In the genomic region with DNA sequence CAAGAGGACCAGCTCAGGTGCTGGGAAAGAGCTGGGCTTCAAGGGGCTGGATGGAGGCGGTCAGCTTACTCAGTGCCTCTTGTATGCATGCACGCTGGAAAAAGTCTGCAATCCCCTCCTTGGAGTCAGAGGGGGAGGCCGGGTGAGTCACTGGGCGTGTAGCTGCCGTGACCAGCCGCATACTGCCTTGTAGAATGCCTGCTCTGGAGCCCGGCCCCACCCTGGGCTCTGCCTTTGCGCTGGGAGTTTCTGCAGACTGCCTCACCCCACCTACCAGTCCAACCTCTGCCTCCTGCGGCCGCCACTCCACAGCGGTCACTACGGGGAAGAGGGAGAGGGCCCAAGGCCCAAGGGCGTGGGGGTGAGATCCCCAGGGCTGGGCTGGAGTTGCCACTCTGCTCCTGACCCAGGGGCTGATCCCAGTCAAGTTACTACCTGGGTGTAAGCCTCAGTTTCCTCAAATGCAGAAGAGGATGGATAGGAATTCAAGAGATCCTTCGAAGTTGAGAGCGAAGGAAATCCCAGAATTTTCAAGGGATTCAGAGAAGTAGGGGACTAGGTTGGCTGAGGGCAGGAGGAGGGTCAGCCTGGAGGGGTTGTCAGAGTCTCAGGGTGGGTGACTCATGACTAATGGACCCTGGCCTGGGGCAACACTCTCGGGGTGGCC, we compare ENCODE assay signal across 8 cellular contexts. TPM values are rescaled to one million over a fixed set of nuclear protein-coding genes. Genes with fewer than 3 reads are reported as not detected.
DNase-seq lines count a peak whose midpoint lies in the region; TF ChIP-seq lines count a peak whose summit lies in the region.

No MANE protein-coding gene starts in this region.

- intact Hi-C loops in MCF 10A (cut with micrococcal nuclease), result no loop called here

- H3K4me1 ChIP-seq in HUES48 (ENCODE audit: control insufficient read depth, insufficient read depth, low read length) (peaks cover 40% of the 10 kb centered on the region), tibial nerve (peaks cover 0 to 76% (median 50%) of the 10 kb centered on the region in 4 donors)

- TF ChIP-seq CTCF in MCF 10A (IDR thresholded peaks at IDR 0.05; ENCODE audit: unreplicated experiment) (no peak), tibial nerve (IDR thresholded peaks at IDR 0.05) (no peak)

- H3K27me3 ChIP-seq in HUES48 (ENCODE audit: control insufficient read depth, insufficient read depth, low read length) (peaks cover 10% of the 10 kb centered on the region; the same call in 1 of the 2 replicates), tibial nerve (no peaks in the 10 kb centered on the region)

- peaks cover 14% of the 10 kb centered on the region for H3K4me1 Mint-ChIP-seq in MCF 10A (ENCODE audit: insufficient read depth, unreplicated experiment)

- H3K9ac ChIP-seq in HUES48 (ENCODE audit: low read depth, low read length), result no peak overlapping the region

- peak in 1 of 2 donors; percentile 77 for TF ChIP-seq EP300 in tibial nerve (IDR thresholded peaks at IDR 0.05)

- H3K4me3 ChIP-seq in HUES48 (ENCODE audit: low read depth, low read length) (no peak overlapping the region), tibial nerve (no peak overlapping the region)

- DNase-seq in MCF 10A (ENCODE audit: unreplicated experiment) (peak; percentile 86), left kidney (ENCODE audit: low read depth, low spot score) (peak; percentile 71), tibial nerve (ENCODE audit: low spot score in 2 of 2) (peak; percentile 64 to 66), DMS153 treated with DMSO at 0.1 percent for 48 hours (lab: John Stamatoyannopoulos, UW; ENCODE audit: unreplicated experiment) (no peak), NCI-H510A treated with DMSO at 0.1 percent for 48 hours (lab: John Stamatoyannopoulos, UW) (no peak), NK-92 (lab: John Stamatoyannopoulos, UW; ENCODE audit: unreplicated experiment) (no peak), NCI-H2227 treated with DMSO at 0.1 percent for 48 hours (lab: John Stamatoyannopoulos, UW) (no peak)

- no peaks in the 10 kb centered on the region for H3K27me3 Mint-ChIP-seq in MCF 10A (ENCODE audit: insufficient read depth, unreplicated experiment)

- H3K9me3 ChIP-seq in HUES48 (ENCODE audit: control insufficient read depth, insufficient read depth, low read length), result no peaks in the 10 kb centered on the region
- H3K9me3 ChIP-seq in tibial nerve, result no peaks in the 10 kb centered on the region

- CTCF ChIA-PET in MCF 10A (lab: Yijun Ruan, JAX), result no interaction called here

- H3K4me3 Mint-ChIP-seq in MCF 10A (ENCODE audit: unreplicated experiment), result no peak overlapping the region

- H3K36me3 ChIP-seq in HUES48 (ENCODE audit: control insufficient read depth, insufficient read depth, low read length) (no peaks in the 10 kb centered on the region), tibial nerve (peaks cover 0 to 26% (median 0%) of the 10 kb centered on the region in 3 donors)

- H3K27ac Mint-ChIP-seq in MCF 10A (ENCODE audit: low read depth, unreplicated experiment), result peak overlapping the region; percentile 61

- TF ChIP-seq POLR2A in tibial nerve (IDR thresholded peaks at IDR 0.05), result peak in 1 of 2 donors; percentile 19

- peak overlapping the region; percentile 30 for H3K27ac ChIP-seq in HUES48 (ENCODE audit: low read depth, low read length)
- H3K27ac ChIP-seq in tibial nerve, result peak overlapping the region; percentile 71 to 95 (median 84)

- 29 to 36% methylated on average over 14 of the region's 16 CpGs for WGBS in tibial nerve, 2 donors

- POLR2A ChIA-PET in MCF 10A (lab: Yijun Ruan, JAX), result no interaction called here

- no TSS peak for BruUV-seq in MCF 10A (replicated peaks; lab: Mats Ljungman, UMichigan)

- no peaks in the 10 kb centered on the region for H3K9me3 Mint-ChIP-seq in MCF 10A (ENCODE audit: unreplicated experiment)

- no peaks in the 10 kb centered on the region for H3K36me3 Mint-ChIP-seq in MCF 10A (ENCODE audit: insufficient read depth, unreplicated experiment)

RNA-seq across cellular contexts. Expression of a gene that starts 4.1 kb away (rescaled TPM):
- not detected in 2 replicates for total RNA-seq in MCF 10A (2022)
- total RNA-seq in tibial nerve, result 10 to 100 TPM; 34.2 to 67.9 (median 46.3) TPM

RNA-seq across cellular contexts. Expression of a gene that starts 28.1 kb away (rescaled TPM):
- total RNA-seq in MCF 10A (2022) (not detected in 2 replicates), tibial nerve (not detected)

RNA-seq across cellular contexts. Expression of a gene that starts 39.8 kb away (rescaled TPM):
- total RNA-seq in MCF 10A (2022) (16.3 and 19.2 TPM in 2 replicates), tibial nerve (10 to 100 TPM; 27.1 to 36.1 (median 31.3) TPM)

Comparison
In these comparisons a context has a peak if more than half of its experiments do, and no peak if none do; other contexts are left out.
1. DNase-seq: peak in MCF 10A (single experiment), left kidney (single experiment) and tibial nerve (2 of 2); none in DMS153 treated with DMSO at 0.1 percent for 48 hours (single experiment), NCI-H510A treated with DMSO at 0.1 percent for 48 hours (single experiment), NK-92 (single experiment) and NCI-H2227 treated with DMSO at 0.1 percent for 48 hours (single experiment).
2. RNA of a gene that starts 4.1 kb away (total RNA-seq): 34.2 to 67.9 TPM in tibial nerve; not detected in MCF 10A; every median in the first group is over 10 times any median in the second.